ENCODE assay signal across 2 cellular contexts in the genomic region with DNA sequence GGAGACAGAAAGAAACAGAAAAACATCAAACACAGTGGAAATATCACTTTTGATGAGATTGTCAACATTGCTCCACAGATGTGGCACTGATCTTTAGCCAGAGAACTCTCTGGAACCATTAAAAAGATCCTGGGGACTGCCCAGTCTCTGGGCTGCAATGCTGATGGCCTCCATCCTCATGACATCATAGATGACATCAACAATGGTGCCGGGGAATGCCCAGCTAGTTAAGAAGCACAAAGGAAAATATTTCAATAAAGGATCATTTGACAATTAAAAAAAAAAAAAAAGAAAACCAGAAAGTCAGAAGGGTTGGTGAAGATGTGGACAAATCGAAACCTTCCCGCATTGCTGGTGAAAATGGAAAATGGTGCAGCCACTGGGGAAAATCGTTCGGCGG.
A peak's percentile ranks its signal among the peaks of the same experiment; 100 is the strongest.
TF ChIP-seq lines count a peak whose summit lies in the region.

No MANE protein-coding gene starts in this region.

TF ChIP-seq in HEK293, 187 proteins besides CTCF, POLR2A, EP300 and RAD21:
- TF ChIP-seq, protein P1, sequence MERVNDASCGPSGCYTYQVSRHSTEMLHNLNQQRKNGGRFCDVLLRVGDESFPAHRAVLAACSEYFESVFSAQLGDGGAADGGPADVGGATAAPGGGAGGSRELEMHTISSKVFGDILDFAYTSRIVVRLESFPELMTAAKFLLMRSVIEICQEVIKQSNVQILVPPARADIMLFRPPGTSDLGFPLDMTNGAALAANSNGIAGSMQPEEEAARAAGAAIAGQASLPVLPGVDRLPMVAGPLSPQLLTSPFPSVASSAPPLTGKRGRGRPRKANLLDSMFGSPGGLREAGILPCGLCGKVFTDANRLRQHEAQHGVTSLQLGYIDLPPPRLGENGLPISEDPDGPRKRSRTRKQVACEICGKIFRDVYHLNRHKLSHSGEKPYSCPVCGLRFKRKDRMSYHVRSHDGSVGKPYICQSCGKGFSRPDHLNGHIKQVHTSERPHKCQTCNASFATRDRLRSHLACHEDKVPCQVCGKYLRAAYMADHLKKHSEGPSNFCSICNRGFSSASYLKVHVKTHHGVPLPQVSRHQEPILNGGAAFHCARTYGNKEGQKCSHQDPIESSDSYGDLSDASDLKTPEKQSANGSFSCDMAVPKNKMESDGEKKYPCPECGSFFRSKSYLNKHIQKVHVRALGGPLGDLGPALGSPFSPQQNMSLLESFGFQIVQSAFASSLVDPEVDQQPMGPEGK (tag by site-specific recombination; IDR thresholded peaks at IDR 0.05) = no peak
- no peak for TF ChIP-seq ZFP69B (tag by site-specific recombination; IDR thresholded peaks at IDR 0.05)
- TF ChIP-seq KLF9 (tag by site-specific recombination; IDR thresholded peaks at IDR 0.05; ENCODE audit: low read depth) = no peak
- TF ChIP-seq, protein P2, sequence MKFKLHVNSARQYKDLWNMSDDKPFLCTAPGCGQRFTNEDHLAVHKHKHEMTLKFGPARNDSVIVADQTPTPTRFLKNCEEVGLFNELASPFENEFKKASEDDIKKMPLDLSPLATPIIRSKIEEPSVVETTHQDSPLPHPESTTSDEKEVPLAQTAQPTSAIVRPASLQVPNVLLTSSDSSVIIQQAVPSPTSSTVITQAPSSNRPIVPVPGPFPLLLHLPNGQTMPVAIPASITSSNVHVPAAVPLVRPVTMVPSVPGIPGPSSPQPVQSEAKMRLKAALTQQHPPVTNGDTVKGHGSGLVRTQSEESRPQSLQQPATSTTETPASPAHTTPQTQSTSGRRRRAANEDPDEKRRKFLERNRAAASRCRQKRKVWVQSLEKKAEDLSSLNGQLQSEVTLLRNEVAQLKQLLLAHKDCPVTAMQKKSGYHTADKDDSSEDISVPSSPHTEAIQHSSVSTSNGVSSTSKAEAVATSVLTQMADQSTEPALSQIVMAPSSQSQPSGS (tag by site-specific recombination; IDR thresholded peaks at IDR 0.05; ENCODE audit: low read depth) = 0 out of 2 replicates have a peak, but pooled peaks have one; percentile 25

TF ChIP-seq in IMR-90, 13 proteins besides CTCF, POLR2A, EP300 and RAD21:
- TF ChIP-seq, protein P3, sequence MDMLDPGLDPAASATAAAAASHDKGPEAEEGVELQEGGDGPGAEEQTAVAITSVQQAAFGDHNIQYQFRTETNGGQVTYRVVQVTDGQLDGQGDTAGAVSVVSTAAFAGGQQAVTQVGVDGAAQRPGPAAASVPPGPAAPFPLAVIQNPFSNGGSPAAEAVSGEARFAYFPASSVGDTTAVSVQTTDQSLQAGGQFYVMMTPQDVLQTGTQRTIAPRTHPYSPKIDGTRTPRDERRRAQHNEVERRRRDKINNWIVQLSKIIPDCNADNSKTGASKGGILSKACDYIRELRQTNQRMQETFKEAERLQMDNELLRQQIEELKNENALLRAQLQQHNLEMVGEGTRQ (IDR thresholded peaks at IDR 0.05; ENCODE audit: low read depth, low read length) = no peak
- TF ChIP-seq NFE2L2 (IDR thresholded peaks at IDR 0.05; ENCODE audit: low read depth, low read length) = no peak
